In the genomic region with DNA sequence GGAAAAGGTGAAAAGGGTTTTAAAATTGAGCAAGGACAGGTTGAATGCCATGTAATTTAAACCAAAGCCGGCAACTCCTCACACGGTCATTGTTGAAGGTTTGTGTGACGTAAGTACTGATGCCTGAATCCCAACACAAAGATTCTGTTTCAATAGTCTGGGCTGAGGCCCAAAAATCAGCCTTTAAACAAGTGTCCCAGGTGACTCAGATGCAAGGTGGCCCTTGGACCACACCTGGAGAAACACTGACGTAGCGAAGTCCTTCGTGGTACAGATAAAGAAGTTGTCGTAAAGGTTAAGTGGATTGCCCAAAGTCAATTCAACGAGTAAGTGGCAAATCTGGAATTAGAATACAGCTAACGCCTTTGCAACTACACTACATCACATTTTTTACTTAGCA, we compare ENCODE assay signal across 29 cellular contexts.
DNase-seq lines count a peak whose midpoint lies in the region; ATAC-seq, FAIRE-seq and TF ChIP-seq lines count a peak whose summit lies in the region.
"Had no signal": no experiment of that assay in that cellular context is flagged by ENCODE, and none has a peak within 500 bp of the region (broad histone marks: within the 10 kb centered on the region; RNA-seq: fewer than 3 reads in every experiment).

No MANE protein-coding gene starts in this region.

- H3K4me1 ChIP-seq in keratinocyte (ENCODE audit: control insufficient read depth, extremely low read depth, insufficient read depth, low read length), result no peaks in the 10 kb centered on the region
- H3K4me1 ChIP-seq in stomach, result peaks cover 0 to 21% (median 0%) of the 10 kb centered on the region in 4 donors
- H3K4me1 ChIP-seq in CD8-positive, alpha-beta memory T cell (ENCODE audit: insufficient read depth, low read length), result no peaks in the 10 kb centered on the region
- H3K4me1 ChIP-seq: BE2C, esophagus muscularis mucosa, gastrocnemius medialis, Peyer's patch had no signal

- ATAC-seq in HG03460 (IDR thresholded peaks at IDR 0.05; ENCODE audit: unreplicated experiment), result no peak
- ATAC-seq in GM18909 (IDR thresholded peaks at IDR 0.05; ENCODE audit: poor library complexity, unreplicated experiment), result no peak
- ATAC-seq: activated CD8-positive, alpha-beta T cell treated with anti-CD3 and anti-CD28 coated beads for 36 hours; gastrocnemius medialis; HCT116; stimulated activated naive CD8-positive, alpha-beta T cell treated with anti-CD3 and anti-CD28 coated beads, Interleukin-15, Interleukin-2, amounts not matched to agents 100 U/mL and 50 U/mL, for 24 hours; T-cell had no signal

- peak; percentile 36 for FAIRE-seq in GM12892 (lab: Jason Lieb, UNC)
- peak; percentile 61 for FAIRE-seq in keratinocyte (lab: Jason Lieb, UNC)

- H3K27ac ChIP-seq in keratinocyte (ENCODE audit: control insufficient read depth, insufficient read depth, low read length) (no peak overlapping the region), stomach (peak overlapping the region in 4 of 5 donors; percentile 3 to 37 (median 29))
- no peak overlapping the region for H3K27ac ChIP-seq in CD8-positive, alpha-beta memory T cell (ENCODE audit: low read depth, low read length)
- H3K27ac ChIP-seq: esophagus muscularis mucosa, gastrocnemius medialis, Peyer's patch, sigmoid colon, SJSA1 had no signal

- DNase-seq in GM12892 (ENCODE audit: insufficient read length) (no peak), NCI-H2196 treated with DMSO at 0.1 percent for 48 hours (lab: John Stamatoyannopoulos, UW; ENCODE audit: unreplicated experiment) (peak; percentile 58), keratinocyte (ENCODE audit: low read depth, low spot score) (no peak), stomach (peak; percentile 57), superior temporal gyrus (ENCODE audit: extremely low spot score) (no peak)
- no peak for DNase-seq in CD8-positive, alpha-beta memory T cell
- DNase-seq: activated CD8-positive, alpha-beta T cell treated with anti-CD3 and anti-CD28 coated beads for 36 hours; activated gamma-delta T cell treated with Interleukin-2 at 50 U/mL for 16 hours; BE2C; DND-41; effector CD8-positive, alpha-beta T cell; gastrocnemius medialis; hippocampal formation; immature natural killer cell; NCI-H1092 treated with DMSO at 0.1 percent for 48 hours; NCI-H1930; NCI-H510A; sigmoid colon; stimulated activated CD4-positive, alpha-beta T cell treated with anti-CD3 and anti-CD28 coated beads, Interleukin-15, amount 100 ng/mL, for 24 hours; stimulated activated naive CD8-positive, alpha-beta T cell treated with anti-CD3 and anti-CD28 coated beads, Interleukin-15, Interleukin-2, amounts not matched to agents 100 U/mL and 50 U/mL, for 24 hours; T-cell had no signal

- H3K27me3 Mint-ChIP-seq in CD8-positive, alpha-beta memory T cell, result no peaks in the 10 kb centered on the region
- H3K27me3 Mint-ChIP-seq: activated CD8-positive, alpha-beta T cell treated with anti-CD3 and anti-CD28 coated beads for 36 hours; brain; T-cell had no signal

- TF ChIP-seq EP300 in stomach (IDR thresholded peaks at IDR 0.05), result no peak

- H3K9me3 ChIP-seq in keratinocyte (ENCODE audit: control insufficient read depth, low read depth, low read length), result no peaks in the 10 kb centered on the region
- H3K9me3 ChIP-seq in stomach, result no peaks in the 10 kb centered on the region
- no peaks in the 10 kb centered on the region for H3K9me3 ChIP-seq in CD8-positive, alpha-beta memory T cell (ENCODE audit: low read length)
- H3K9me3 ChIP-seq: BE2C, esophagus muscularis mucosa, gastrocnemius medialis, Peyer's patch, sigmoid colon, SJSA1 had no signal

- H3K36me3 ChIP-seq in keratinocyte (ENCODE audit: control insufficient read depth in 2 of 2, extremely low read depth in 1 of 2, insufficient read depth in 2 of 2, low read length in 2 of 2) (peaks cover 0 to 6% of the 10 kb centered on the region in 2 experiments), stomach (no peaks in the 10 kb centered on the region)
- no peaks in the 10 kb centered on the region for H3K36me3 ChIP-seq in CD8-positive, alpha-beta memory T cell (ENCODE audit: insufficient read depth, low read length)
- H3K36me3 ChIP-seq: BE2C, esophagus muscularis mucosa, gastrocnemius medialis, Peyer's patch, sigmoid colon had no signal

- POLR2A ChIA-PET in CD8-positive, alpha-beta memory T cell (lab: Charles Lee), result no interaction called here

- dilution Hi-C loops in keratinocyte (cut with MboI; ENCODE audit: extremely low pct_ligation_motif_present, low sequenced_read_pairs), result no loop called here

- no peak overlapping the region for H3K4me2 ChIP-seq in keratinocyte (ENCODE audit: control insufficient read depth, extremely low read depth, insufficient read depth, low read depth, low read length)

- 47 to 62% (median 56%) methylated on average over 9 of the region's 9 CpGs for WGBS in stomach, 5 donors

- intact Hi-C loops in stomach (cut with DNase I; ENCODE audit: low total_unique reads), result no loop called here

- H3K4me3 Mint-ChIP-seq in CD8-positive, alpha-beta memory T cell, result no peak overlapping the region
- H3K4me3 Mint-ChIP-seq: activated CD8-positive, alpha-beta T cell treated with anti-CD3 and anti-CD28 coated beads for 36 hours; brain; immature natural killer cell; neural crest cell; T-cell had no signal

- H2AFZ ChIP-seq in keratinocyte (ENCODE audit: control insufficient read depth, low read length), result no peak overlapping the region

- H3K4me1 Mint-ChIP-seq in CD8-positive, alpha-beta memory T cell, result no peaks in the 10 kb centered on the region
- H3K4me1 Mint-ChIP-seq: immature natural killer cell, neural crest cell, T-cell had no signal

- H3K9ac ChIP-seq in keratinocyte (ENCODE audit: control insufficient read depth, extremely low read depth, insufficient read depth, low read length), result no peak overlapping the region

- H4K20me1 ChIP-seq in keratinocyte (ENCODE audit: control insufficient read depth, extremely low read depth, insufficient read depth, low read length), result no peaks in the 10 kb centered on the region

- H3K27me3 ChIP-seq in keratinocyte (ENCODE audit: control insufficient read depth, extremely low read depth, insufficient read depth, low read length) (no peaks in the 10 kb centered on the region), stomach (no peaks in the 10 kb centered on the region)
- H3K27me3 ChIP-seq in CD8-positive, alpha-beta memory T cell (ENCODE audit: insufficient read depth, low read length, poor library complexity, severe bottlenecking), result no peaks in the 10 kb centered on the region
- H3K27me3 ChIP-seq: BE2C, esophagus muscularis mucosa, gastrocnemius medialis, Peyer's patch, sigmoid colon, SJSA1 had no signal

- peaks cover 0 to 2% (median 0%) of the 10 kb centered on the region in 5 donors for H3K9me3 Mint-ChIP-seq in CD8-positive, alpha-beta memory T cell
- H3K9me3 Mint-ChIP-seq: activated CD8-positive, alpha-beta T cell treated with anti-CD3 and anti-CD28 coated beads for 36 hours; brain had no signal

- TF ChIP-seq POLR2A in GM12892 (IDR thresholded peaks at IDR 0.05; ENCODE audit: low read depth, low read length) (no peak), stomach (IDR thresholded peaks at IDR 0.05) (no peak)

- CTCF ChIA-PET in CD8-positive, alpha-beta memory T cell (lab: Charles Lee), result no interaction called here

- TF ChIP-seq CTCF in keratinocyte (optimal IDR thresholded peaks at IDR 0.05 in 1 of 3, IDR thresholded peaks at IDR 0.05 in 1 of 3, conservative IDR thresholded peaks at IDR 0.05 in 1 of 3; ENCODE audit: extremely low read depth in 1 of 3, insufficient read depth in 2 of 3, low read length in 3 of 3) (no peak), stomach (IDR thresholded peaks at IDR 0.05) (no peak)

- no peaks in the 10 kb centered on the region for H3K36me3 Mint-ChIP-seq in CD8-positive, alpha-beta memory T cell
- H3K36me3 Mint-ChIP-seq: brain, immature natural killer cell, T-cell had no signal

- no peak overlapping the region for H3K4me3 ChIP-seq in keratinocyte (ENCODE audit: control insufficient read depth in 2 of 3, extremely low read depth in 1 of 3, insufficient read depth in 2 of 3, low read depth in 1 of 3, low read length in 3 of 3)
- H3K4me3 ChIP-seq in stomach, result no peak overlapping the region
- no peak overlapping the region for H3K4me3 ChIP-seq in CD8-positive, alpha-beta memory T cell (ENCODE audit: low read length)
- H3K4me3 ChIP-seq: esophagus muscularis mucosa, gastrocnemius medialis, Peyer's patch, sigmoid colon, SJSA1 had no signal

- H3K9me1 ChIP-seq in keratinocyte (ENCODE audit: control insufficient read depth, extremely low read depth, insufficient read depth, low read length), result no peaks in the 10 kb centered on the region

- no peak overlapping the region for H3K27ac Mint-ChIP-seq in CD8-positive, alpha-beta memory T cell
- H3K27ac Mint-ChIP-seq: activated CD8-positive, alpha-beta T cell treated with anti-CD3 and anti-CD28 coated beads for 36 hours; immature natural killer cell; T-cell had no signal

- peaks cover 8% of the 10 kb centered on the region for H3K79me2 ChIP-seq in keratinocyte (ENCODE audit: control insufficient read depth, insufficient read depth, low read length)

Comparison
In these comparisons a context has a peak if more than half of its experiments do, and no peak if none do; other contexts are left out.
1. DNase-seq: peak in NCI-H2196 treated with DMSO at 0.1 percent for 48 hours (single experiment) and stomach (single experiment); none in GM12892 (single experiment), keratinocyte (single experiment), CD8-positive, alpha-beta memory T cell (0 of 5) and superior temporal gyrus (single experiment).
2. H3K27ac ChIP-seq: peak in stomach (4 of 5); none in keratinocyte (single experiment) and CD8-positive, alpha-beta memory T cell (single experiment).